Comparison of ENCODE assay signal across 17 cellular contexts in genomic region chr5:141870226-141870625, GRCh38. TPM values are rescaled to one million over a fixed set of nuclear protein-coding genes. Genes with fewer than 3 reads are reported as not detected.
DNase-seq lines count a peak whose midpoint lies in the region; ATAC-seq lines count a peak whose summit lies in the region.
"Had no signal": no experiment of that assay in that cellular context is flagged by ENCODE, and none has a peak within 500 bp of the region (broad histone marks: within the 10 kb centered on the region; RNA-seq: fewer than 3 reads in every experiment).

No MANE protein-coding gene starts in this region.

- H3K27ac ChIP-seq in duodenal mucosa (ENCODE audit: low read depth, low read length) (peak overlapping the region; percentile 76), temporal lobe (ENCODE audit: low read depth, low read length) (peak overlapping the region; percentile 19), SJCRH30 (no peak overlapping the region)
- H3K27ac ChIP-seq: right lobe of liver, tibial artery had no signal

- H3K9ac ChIP-seq in duodenal mucosa (ENCODE audit: low read depth in 1 of 2, low read length in 2 of 2), result peak overlapping the region; percentile 1 to 58

- H3K36me3 ChIP-seq in duodenal mucosa (ENCODE audit: control insufficient read depth in 1 of 2, insufficient read depth in 2 of 2, low read length in 2 of 2) (peaks cover 11 to 24% of the 10 kb centered on the region in 2 donors), SJCRH30 (no peaks in the 10 kb centered on the region)

- H3K9me3 ChIP-seq in duodenal mucosa (ENCODE audit: control insufficient read depth in 1 of 2, low read length in 2 of 2) (no peaks in the 10 kb centered on the region), SJCRH30 (replicated peaks) (no peaks in the 10 kb centered on the region)
- H3K9me3 ChIP-seq: right lobe of liver, tibial artery had no signal

- DNase-seq in activated CD4-positive, CD25-positive, alpha-beta regulatory T cell treated with anti-CD3 and anti-CD28 coated beads, Interleukin-2, amount 50 U/mL, for 72 hours, result peak; percentile 21
- DNase-seq in left lobe of liver (ENCODE audit: low spot score) (no peak), SJCRH30 (no peak)
- no peak for DNase-seq in stimulated activated CD4-positive, alpha-beta T cell treated with anti-CD3 and anti-CD28 coated beads, Interleukin-2, amount 100 ng/mL, for 48 hours
- no peak for DNase-seq in stimulated activated CD4-positive, alpha-beta T cell treated with anti-CD3 and anti-CD28 coated beads, Interleukin-4, amount 100 ng/mL, for 24 hours
- DNase-seq: activated CD4-positive, alpha-beta memory T cell treated with anti-CD3 and anti-CD28 coated beads, Interleukin-2, amount 10 ng/mL, durations not matched to agents 7 days and 5 days; amniotic stem cell; DMS79 treated with DMSO at 0.1 percent for 48 hours; NCI-H1694 treated with DMSO at 0.1 percent for 48 hours; NCI-H510A treated with DMSO at 0.1 percent for 48 hours; stimulated activated CD4-positive, alpha-beta T cell treated with anti-CD3 and anti-CD28 coated beads, Interleukin-4, amount 100 ng/mL, for 4 hours had no signal

- H3K4me3 ChIP-seq in duodenal mucosa (ENCODE audit: low read depth in 1 of 2, low read length in 2 of 2) (peak overlapping the region in 1 of 2 donors; percentile 28), SJCRH30 (no peak overlapping the region)
- H3K4me3 ChIP-seq: right lobe of liver, tibial artery had no signal

- H3K27me3 ChIP-seq in duodenal mucosa (ENCODE audit: control insufficient read depth in 1 of 2, insufficient read depth in 2 of 2, low read length in 2 of 2), result no peaks in the 10 kb centered on the region
- peaks cover 46% of the 10 kb centered on the region for H3K27me3 ChIP-seq in SJCRH30
- H3K27me3 ChIP-seq: right lobe of liver, tibial artery had no signal

- peaks cover 76 to 78% of the 10 kb centered on the region in 2 donors for H3K4me1 ChIP-seq in duodenal mucosa (ENCODE audit: control insufficient read depth in 1 of 2, insufficient read depth in 2 of 2, low read length in 2 of 2)
- no peaks in the 10 kb centered on the region for H3K4me1 ChIP-seq in SJCRH30

- no peak for ATAC-seq in activated CD4-positive, CD25-positive, alpha-beta regulatory T cell treated with anti-CD3 and anti-CD28 coated beads, Interleukin-2, amount 50 U/mL, for 24 hours
- peak; percentile 13 for ATAC-seq in left lobe of liver
- ATAC-seq: right lobe of liver had no signal

RNA-seq across cellular contexts. Expression of gene PCDH1, which starts 8.0 kb away (rescaled TPM):
- total RNA-seq in left lobe of liver (33.2 TPM), temporal lobe (49.2 TPM)
- 0.08 and 0.20 TPM in 2 replicates for total RNA-seq in SJCRH30 (2014; rRNA removed; shearing (Covaris generic))
- total RNA-seq: activated CD4-positive, alpha-beta memory T cell treated with anti-CD3 and anti-CD28 coated beads, Interleukin-2, amount 10 ng/mL, durations not matched to agents 7 days and 5 days; activated T-helper 2 cell treated with anti-CD3 and anti-CD28 coated beads, Interferon-gamma antibody, Interleukin-2, Interleukin-4, amounts not matched to agents 10 μg/mL and 5 μg/mL and 100 μg/mL, durations not matched to agents 14 hours and 24 hours and 36 hours had no signal

RNA-seq across cellular contexts. Expression of gene DELE1, which starts 53.4 kb away (rescaled TPM):
- total RNA-seq in left lobe of liver (37.8 TPM), temporal lobe (34.4 TPM)
- total RNA-seq in SJCRH30 (2014; rRNA removed; shearing (Covaris generic)), result 55.0 and 57.3 TPM in 2 replicates

Comparison
In these comparisons a context has a peak if more than half of its experiments do, and no peak if none do; other contexts are left out.
1. RNA of gene PCDH1, which starts 8.0 kb away (total RNA-seq): 49.2 TPM in temporal lobe (single experiment) and 33.2 TPM in left lobe of liver (single experiment); 0.08 to 0.20 TPM in SJCRH30; every median in the first group is over 10 times any median in the second.